In genomic region chr12:6607751-6608591, GRCh38 we compare ENCODE assay signal across 8 cellular contexts. TPM values are rescaled to one million over a fixed set of nuclear protein-coding genes. Genes with fewer than 3 reads are reported as not detected.
DNase-seq lines count a peak whose midpoint lies in the region; ATAC-seq, FAIRE-seq and TF ChIP-seq lines count a peak whose summit lies in the region.

No MANE protein-coding gene starts in this region.

- H3K27me3 ChIP-seq in H7 (ENCODE audit: control insufficient read depth, insufficient read depth, low read length), result no peaks in the 10 kb centered on the region
- H3K27me3 ChIP-seq in K562 (ENCODE audit: control insufficient read depth in 2 of 2, insufficient read depth in 2 of 2, low read length in 2 of 2), result no peaks in the 10 kb centered on the region
- H3K27me3 ChIP-seq in layer of hippocampus (ENCODE audit: control insufficient read depth, insufficient read depth, low read length), result no peaks in the 10 kb centered on the region

- FAIRE-seq in K562 (lab: Jason Lieb, UNC), result peak; percentile 83

- no TSS peak for BruUV-seq in K562 (replicated peaks; lab: Mats Ljungman, UMichigan)

- intact Hi-C loops in K562 (cut with micrococcal nuclease), result loop anchor here (2.0 kb wide), 1 partner anchor 55 kb away; the partner anchor contains the start of gene ING4

- H3K79me2 ChIP-seq in K562 (ENCODE audit: control insufficient read depth, insufficient read depth, low read length), result peaks cover 43% of the 10 kb centered on the region

- ATAC-seq in K562, result peak; percentile 74
- ATAC-seq in HG03439 (IDR thresholded peaks at IDR 0.05; ENCODE audit: unreplicated experiment), result no peak

- H3K4me3 ChIP-seq in H7 (ENCODE audit: insufficient read depth, low read depth, low read length) (no peak overlapping the region), K562 (peak overlapping the region; percentile 0)

- peaks cover 6% of the 10 kb centered on the region for H3K36me3 ChIP-seq in H7 (replicated peaks; ENCODE audit: control insufficient read depth, insufficient read depth, low read length)
- peaks cover 32% of the 10 kb centered on the region for H3K36me3 ChIP-seq in K562 (ENCODE audit: control insufficient read depth, insufficient read depth, low read length)

- DNase-seq in COLO668 (lab: John Stamatoyannopoulos, UW; ENCODE audit: unreplicated experiment) (peak; percentile 76), H7 (peak; percentile 66), NCI-H187 treated with DMSO at 0.1 percent for 48 hours (lab: John Stamatoyannopoulos, UW) (peak; percentile 96), SW 1271 (lab: John Stamatoyannopoulos, UW) (peak; percentile 74 to 87), K562 (ENCODE audit: extremely low read depth in 1 of 4, low spot score in 3 of 4) (peak; percentile 68 to 90 (median 74))
- DNase-seq in stimulated activated CD8-positive, alpha-beta memory T cell treated with anti-CD3 and anti-CD28 coated beads, Interleukin-4, amount 100 ng/mL, for 48 hours, result peak; percentile 75

- peak overlapping the region; percentile 68 for H2AFZ ChIP-seq in K562 (ENCODE audit: low read depth, low read length)

- no peaks in the 10 kb centered on the region for H3K9me1 ChIP-seq in K562 (ENCODE audit: control insufficient read depth, insufficient read depth, low read length)

- peak overlapping the region in 1 of 2 experiments; percentile 47; a peak in 2 of 4 replicates for H3K9ac ChIP-seq in K562 (ENCODE audit: insufficient read depth in 1 of 2, low read depth in 2 of 2, low read length in 2 of 2)

- no peaks in the 10 kb centered on the region for H3K9me3 ChIP-seq in K562 (replicated peaks; ENCODE audit: control insufficient read depth, insufficient read depth, low read depth, low read length)

- peaks cover 38 to 54% of the 10 kb centered on the region in 2 experiments for H3K4me1 ChIP-seq in K562 (replicated peaks in 1 of 2; ENCODE audit: control insufficient read depth in 2 of 2, insufficient read depth in 2 of 2, low read length in 2 of 2)

- POLR2A ChIA-PET in K562 (lab: Yijun Ruan, JAX), result interaction anchor here (0.6 to 1.0 kb wide), 3 partner anchors 30 to 283 kb away, joined by 3 to 5 read pairs (median 5); no protein-coding TSS in a partner anchor

- in situ Hi-C loops in K562 (cut with MboI), result no loop called here

- H4K20me1 ChIP-seq in K562 (replicated peaks; ENCODE audit: control insufficient read depth, insufficient read depth, low read length), result peaks cover 24% of the 10 kb centered on the region

- 0% methylated on average over 6 of the region's 8 CpGs for WGBS in K562 (ENCODE audit: insufficient coverage, low coverage, missing lambda C conversion rate)

- no peak for TF ChIP-seq RAD21 in K562 (CRISPR knock-in tag; conservative IDR thresholded peaks at IDR 0.05 in 1 of 2, IDR thresholded peaks at IDR 0.05 in 1 of 2)

- CTCF ChIA-PET in K562 (lab: Yijun Ruan, JAX; ENCODE audit: low intra/inter-chr PET ratio), result no interaction called here

- TF ChIP-seq POLR2A in K562 (conservative IDR thresholded peaks at IDR 0.05), result peak; percentile 63; the same call in 1 of the 2 replicates

- peak overlapping the region; percentile 82 for H3K4me2 ChIP-seq in K562 (ENCODE audit: insufficient read depth, low read length)

- H3K27ac ChIP-seq in K562 (ENCODE audit: extremely low read depth, low read depth, low read length), result peak overlapping the region; percentile 79
- H3K27ac ChIP-seq in layer of hippocampus (ENCODE audit: low read depth, low read length), result peak overlapping the region; percentile 96

- TF ChIP-seq CTCF in K562 (IDR thresholded peaks at IDR 0.05 in 2 of 3, conservative IDR thresholded peaks at IDR 0.05 in 1 of 3; ENCODE audit: insufficient read depth in 2 of 3, low read depth in 1 of 3, low read length in 3 of 3), result no peak

- peak; percentile 26; the same call in 1 of the 2 replicates for TF ChIP-seq EP300 in K562 (IDR thresholded peaks at IDR 0.05; ENCODE audit: low read length)

RNA-seq across cellular contexts. Expression of gene CHD4, which starts 0.8 kb away (rescaled TPM):
- 236 and 245 TPM in 2 replicates for total RNA-seq in H7 (2014; rRNA removed; shearing (Covaris generic))
- 526 and 534 TPM in 2 replicates for total RNA-seq in K562 (2011; cell fraction: chromatin; rRNA removed; ENCODE audit: low replicate concordance)
- total RNA-seq in K562 (2011; cell fraction: nucleolus; rRNA removed), result 244 and 272 TPM in 2 replicates
- total RNA-seq in K562 (2011; cell fraction: nucleoplasm; rRNA removed), result 296 and 379 TPM in 2 replicates
- total RNA-seq in K562 (2014; rRNA removed) (392 and 404 TPM in 2 replicates), K562 (2014; rRNA removed; fragmentation: Illumina TruSeq; extraction: Trizol) (231 and 265 TPM in 2 replicates), K562 (2015; rRNA removed; fragmentation: Illumina TruSeq; extraction: Trizol) (271 and 272 TPM in 2 replicates), K562 (2021) (353 and 384 TPM in 2 replicates)
- polyA plus RNA-seq in K562 (2011; rRNA removed) (119 and 126 TPM in 2 replicates), K562 (2014; fragmentation: Illumina TruSeq; extraction: Trizol) (346 and 375 TPM in 2 replicates), K562 (2014; fragmentation: Nextera tagmentation; extraction: Ambion mirVana) (10 to 100 TPM; 82.1 to 90.3 TPM), K562 (2014; rRNA removed) (211 and 214 TPM in 2 replicates)
- polyA plus RNA-seq in K562 (2011; cell fraction: cytosol; rRNA removed), result 151 and 165 TPM in 2 replicates
- polyA plus RNA-seq in K562 (2011; cell fraction: nucleus; rRNA removed), result 184 and 336 TPM in 2 replicates
- 162 and 218 TPM in 2 replicates for polyA plus RNA-seq in K562 (2012)
- polyA minus RNA-seq in K562 (2011; rRNA and poly(A)+ RNA removed), result 272 and 274 TPM in 2 replicates
- polyA minus RNA-seq in K562 (2011; cell fraction: cytosol; rRNA and poly(A)+ RNA removed), result 222 and 251 TPM in 2 replicates
- 81.5 and 99.4 TPM in 2 replicates for polyA minus RNA-seq in K562 (2011; cell fraction: nucleus; rRNA and poly(A)+ RNA removed)

RNA-seq across cellular contexts. Expression of gene LPAR5, which starts 27.8 kb away (rescaled TPM):
- total RNA-seq in H7 (2014; rRNA removed; shearing (Covaris generic)), result 0.04 TPM in 1 of 2 replicates, not detected in the other
- total RNA-seq in K562 (2011; cell fraction: chromatin; rRNA removed; ENCODE audit: low replicate concordance), result 14.4 and 32.5 TPM in 2 replicates
- 19.1 and 26.3 TPM in 2 replicates for total RNA-seq in K562 (2011; cell fraction: nucleolus; rRNA removed)
- total RNA-seq in K562 (2011; cell fraction: nucleoplasm; rRNA removed), result 20.8 and 27.5 TPM in 2 replicates
- total RNA-seq in K562 (2014; rRNA removed) (3.6 and 4.9 TPM in 2 replicates), K562 (2014; rRNA removed; fragmentation: Illumina TruSeq; extraction: Trizol) (3.0 and 3.5 TPM in 2 replicates), K562 (2015; rRNA removed; fragmentation: Illumina TruSeq; extraction: Trizol) (2.7 and 2.8 TPM in 2 replicates), K562 (2021) (9.2 and 11.7 TPM in 2 replicates)
- polyA plus RNA-seq in K562 (2011; rRNA removed) (5.8 and 7.8 TPM in 2 replicates), K562 (2014; fragmentation: Illumina TruSeq; extraction: Trizol) (7.0 and 9.9 TPM in 2 replicates), K562 (2014; fragmentation: Nextera tagmentation; extraction: Ambion mirVana) (1 to 10 TPM; 1.3 to 2.3 TPM), K562 (2014; rRNA removed) (5.6 and 5.9 TPM in 2 replicates)
- polyA plus RNA-seq in K562 (2011; cell fraction: cytosol; rRNA removed), result 14.8 and 50.1 TPM in 2 replicates
- polyA plus RNA-seq in K562 (2011; cell fraction: nucleus; rRNA removed), result 5.8 and 13.2 TPM in 2 replicates
- 8.5 and 9.4 TPM in 2 replicates for polyA plus RNA-seq in K562 (2012)
- 4.6 and 7.8 TPM in 2 replicates for polyA minus RNA-seq in K562 (2011; rRNA and poly(A)+ RNA removed)
- polyA minus RNA-seq in K562 (2011; cell fraction: cytosol; rRNA and poly(A)+ RNA removed), result 11.7 and 16.4 TPM in 2 replicates
- polyA minus RNA-seq in K562 (2011; cell fraction: nucleus; rRNA and poly(A)+ RNA removed), result 3.6 and 4.7 TPM in 2 replicates

RNA-seq across cellular contexts. Expression of gene ACRBP, which starts 39.3 kb away (rescaled TPM):
- total RNA-seq in H7 (2014; rRNA removed; shearing (Covaris generic)), result 0.80 and 3.6 TPM in 2 replicates
- total RNA-seq in K562 (2011; cell fraction: chromatin; rRNA removed; ENCODE audit: low replicate concordance), result 10.1 and 27.0 TPM in 2 replicates
- total RNA-seq in K562 (2011; cell fraction: nucleolus; rRNA removed), result 11.7 and 20.7 TPM in 2 replicates
- 12.6 and 15.5 TPM in 2 replicates for total RNA-seq in K562 (2011; cell fraction: nucleoplasm; rRNA removed)
- total RNA-seq in K562 (2014; rRNA removed) (5.3 and 10.5 TPM in 2 replicates), K562 (2014; rRNA removed; fragmentation: Illumina TruSeq; extraction: Trizol) (5.5 and 7.9 TPM in 2 replicates), K562 (2015; rRNA removed; fragmentation: Illumina TruSeq; extraction: Trizol) (3.1 and 3.5 TPM in 2 replicates), K562 (2021) (16.8 and 18.0 TPM in 2 replicates)
- polyA plus RNA-seq in K562 (2011; rRNA removed) (13.2 and 28.6 TPM in 2 replicates), K562 (2014; fragmentation: Illumina TruSeq; extraction: Trizol) (7.2 and 8.4 TPM in 2 replicates), K562 (2014; fragmentation: Nextera tagmentation; extraction: Ambion mirVana) (10 to 100 TPM; 23.1 to 31.8 TPM), K562 (2014; rRNA removed) (4.4 and 6.7 TPM in 2 replicates)
- polyA plus RNA-seq in K562 (2011; cell fraction: cytosol; rRNA removed), result 12.3 and 15.6 TPM in 2 replicates
- 79.2 and 89.4 TPM in 2 replicates for polyA plus RNA-seq in K562 (2011; cell fraction: nucleus; rRNA removed)
- polyA plus RNA-seq in K562 (2012), result 13.4 and 22.7 TPM in 2 replicates
- polyA minus RNA-seq in K562 (2011; rRNA and poly(A)+ RNA removed), result 4.0 and 4.5 TPM in 2 replicates
- 5.4 and 7.3 TPM in 2 replicates for polyA minus RNA-seq in K562 (2011; cell fraction: cytosol; rRNA and poly(A)+ RNA removed)
- polyA minus RNA-seq in K562 (2011; cell fraction: nucleus; rRNA and poly(A)+ RNA removed), result 4.4 and 11.2 TPM in 2 replicates

RNA-seq across cellular contexts. Expression of gene NOP2, which starts 39.9 kb away (rescaled TPM):
- 64.2 and 68.8 TPM in 2 replicates for total RNA-seq in H7 (2014; rRNA removed; shearing (Covaris generic))
- total RNA-seq in K562 (2011; cell fraction: chromatin; rRNA removed; ENCODE audit: low replicate concordance), result 199 and 304 TPM in 2 replicates
- 156 and 172 TPM in 2 replicates for total RNA-seq in K562 (2011; cell fraction: nucleolus; rRNA removed)
- 135 and 147 TPM in 2 replicates for total RNA-seq in K562 (2011; cell fraction: nucleoplasm; rRNA removed)
- total RNA-seq in K562 (2014; rRNA removed) (55.4 and 70.8 TPM in 2 replicates), K562 (2014; rRNA removed; fragmentation: Illumina TruSeq; extraction: Trizol) (53.2 and 54.4 TPM in 2 replicates), K562 (2015; rRNA removed; fragmentation: Illumina TruSeq; extraction: Trizol) (60.6 and 61.9 TPM in 2 replicates), K562 (2021) (77.2 and 77.6 TPM in 2 replicates)
- polyA plus RNA-seq in K562 (2011; rRNA removed) (74.7 and 93.6 TPM in 2 replicates), K562 (2014; fragmentation: Illumina TruSeq; extraction: Trizol) (67.5 and 97.7 TPM in 2 replicates), K562 (2014; fragmentation: Nextera tagmentation; extraction: Ambion mirVana) (10 to 100 TPM; 19.0 to 37.2 TPM), K562 (2014; rRNA removed) (86.3 and 92.2 TPM in 2 replicates)
- 29.0 and 33.7 TPM in 2 replicates for polyA plus RNA-seq in K562 (2011; cell fraction: cytosol; rRNA removed)
- polyA plus RNA-seq in K562 (2011; cell fraction: nucleus; rRNA removed), result 248 and 319 TPM in 2 replicates
- polyA plus RNA-seq in K562 (2012), result 37.5 and 55.6 TPM in 2 replicates
- 32.7 and 42.8 TPM in 2 replicates for polyA minus RNA-seq in K562 (2011; rRNA and poly(A)+ RNA removed)
- polyA minus RNA-seq in K562 (2011; cell fraction: cytosol; rRNA and poly(A)+ RNA removed), result 26.4 and 38.0 TPM in 2 replicates
- polyA minus RNA-seq in K562 (2011; cell fraction: nucleus; rRNA and poly(A)+ RNA removed), result 40.7 and 56.9 TPM in 2 replicates

RNA-seq across cellular contexts. Expression of gene IFFO1, which starts 52.1 kb away (rescaled TPM):
- total RNA-seq in H7 (2014; rRNA removed; shearing (Covaris generic)), result 15.1 and 18.2 TPM in 2 replicates
- 0.42 and 0.76 TPM in 2 replicates for total RNA-seq in K562 (2011; cell fraction: chromatin; rRNA removed; ENCODE audit: low replicate concordance)
- total RNA-seq in K562 (2011; cell fraction: nucleolus; rRNA removed), result 0.66 and 0.83 TPM in 2 replicates
- 0.23 and 0.37 TPM in 2 replicates for total RNA-seq in K562 (2011; cell fraction: nucleoplasm; rRNA removed)
- total RNA-seq in K562 (2014; rRNA removed), result not detected in 2 replicates
- total RNA-seq in K562 (2014; rRNA removed; fragmentation: Illumina TruSeq; extraction: Trizol), result not detected in 2 replicates
- 0.08 TPM in 1 of 2 replicates, not detected in the other for total RNA-seq in K562 (2015; rRNA removed; fragmentation: Illumina TruSeq; extraction: Trizol)
- total RNA-seq in K562 (2021), result 0.09 and 0.20 TPM in 2 replicates
- polyA plus RNA-seq in K562 (2011; rRNA removed), result 0.10 and 0.12 TPM in 2 replicates
- 0.09 and 0.15 TPM in 2 replicates for polyA plus RNA-seq in K562 (2011; cell fraction: cytosol; rRNA removed)
- 0.18 and 0.32 TPM in 2 replicates for polyA plus RNA-seq in K562 (2011; cell fraction: nucleus; rRNA removed)
- 0.04 and 0.10 TPM in 2 replicates for polyA plus RNA-seq in K562 (2012)
- not detected in 2 replicates for polyA plus RNA-seq in K562 (2014; fragmentation: Illumina TruSeq; extraction: Trizol)
- not detected for polyA plus RNA-seq in K562 (2014; fragmentation: Nextera tagmentation; extraction: Ambion mirVana)
- polyA plus RNA-seq in K562 (2014; rRNA removed), result 0.03 TPM in 1 of 2 replicates, not detected in the other
- 0.11 TPM in 1 of 2 replicates, not detected in the other for polyA minus RNA-seq in K562 (2011; rRNA and poly(A)+ RNA removed)
- not detected in 2 replicates for polyA minus RNA-seq in K562 (2011; cell fraction: cytosol; rRNA and poly(A)+ RNA removed)
- 0.11 and 0.27 TPM in 2 replicates for polyA minus RNA-seq in K562 (2011; cell fraction: nucleus; rRNA and poly(A)+ RNA removed)
